ENCODE assay signal across 8 cellular contexts in the genomic region with DNA sequence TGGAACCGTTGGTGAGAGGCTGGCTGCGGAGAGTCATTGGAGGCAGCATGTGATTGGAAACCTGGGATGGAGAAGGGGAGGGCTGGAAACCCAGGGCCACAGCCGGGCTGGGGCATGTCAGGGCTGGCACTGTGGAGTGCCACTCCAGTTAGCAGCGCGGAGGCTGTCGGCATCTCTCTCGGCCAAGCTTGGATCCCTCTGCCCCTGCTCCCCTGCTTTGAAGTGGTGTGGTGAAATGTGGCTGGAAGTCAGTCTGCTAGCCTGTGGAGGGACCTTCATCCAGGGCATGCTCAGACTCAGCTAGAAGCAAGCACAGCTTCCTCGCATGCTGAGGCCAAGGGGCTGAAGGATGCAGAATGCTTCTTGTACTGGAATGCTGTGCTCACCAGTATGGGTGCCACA. TPM values are rescaled to one million over a fixed set of nuclear protein-coding genes. Genes with fewer than 3 reads are reported as not detected.
DNase-seq lines count a peak whose midpoint lies in the region; ATAC-seq and TF ChIP-seq lines count a peak whose summit lies in the region.

No MANE protein-coding gene starts in this region.

- H3K27ac ChIP-seq in epithelial cell of prostate: peak overlapping the region; percentile 97

- in situ Hi-C loops in Caki2 (cut with HindIII; ENCODE audit: low pct_unique_long_range_greater_than_20kb, low sequenced_read_pairs) (no loop called here), GM13976 (cut with MboI; ENCODE audit: low sequenced_read_pairs, unreplicated experiment) (no loop called here)

- no peak for ATAC-seq in GM19324 (IDR thresholded peaks at IDR 0.05; ENCODE audit: low FRiP score, unreplicated experiment)
- ATAC-seq in natural killer cell treated with Interleukin-12 subunit alpha and Interleukin-12 subunit beta and Interleukin-15 and Interleukin-18, amount 100 ng/mL, for 72 hours: no peak

- H3K27me3 Mint-ChIP-seq in natural killer cell treated with Interleukin-12 subunit alpha and Interleukin-12 subunit beta and Interleukin-15 and Interleukin-18, amount 100 ng/mL, for 72 hours: no peaks in the 10 kb centered on the region

- H3K27ac Mint-ChIP-seq in natural killer cell treated with Interleukin-12 subunit alpha and Interleukin-12 subunit beta and Interleukin-15 and Interleukin-18, amount 100 ng/mL, for 72 hours: peak overlapping the region in 1 of 2 donors; percentile 24

- H3K4me3 Mint-ChIP-seq in natural killer cell treated with Interleukin-12 subunit alpha and Interleukin-12 subunit beta and Interleukin-15 and Interleukin-18, amount 100 ng/mL, for 72 hours: no peak overlapping the region

- peaks cover 62% of the 10 kb centered on the region in 2 donors for H3K4me1 Mint-ChIP-seq in natural killer cell treated with Interleukin-12 subunit alpha and Interleukin-12 subunit beta and Interleukin-15 and Interleukin-18, amount 100 ng/mL, for 72 hours (ENCODE audit: low read depth in 2 of 2)

- DNase-seq in Caki2 (ENCODE audit: low read depth) (peak; percentile 70), NCI-H2171 (lab: John Stamatoyannopoulos, UW) (peak; percentile 65), epithelial cell of prostate (ENCODE audit: low read depth, low spot score) (peak; percentile 60), pons (ENCODE audit: low spot score) (peak; percentile 57), GM13976 (ENCODE audit: low spot score) (no peak)
- DNase-seq in activated effector memory CD4-positive, alpha-beta T cell treated with Interleukin-2 at 50 U/mL for 16 hours: no peak
- no peak for DNase-seq in natural killer cell treated with Interleukin-12 subunit alpha and Interleukin-12 subunit beta and Interleukin-15 and Interleukin-18, amount 100 ng/mL, for 72 hours (ENCODE audit: low spot score)

- no peaks in the 10 kb centered on the region for H3K36me3 Mint-ChIP-seq in natural killer cell treated with Interleukin-12 subunit alpha and Interleukin-12 subunit beta and Interleukin-15 and Interleukin-18, amount 100 ng/mL, for 72 hours

- no peaks in the 10 kb centered on the region for H3K9me3 Mint-ChIP-seq in natural killer cell treated with Interleukin-12 subunit alpha and Interleukin-12 subunit beta and Interleukin-15 and Interleukin-18, amount 100 ng/mL, for 72 hours

- no peak for TF ChIP-seq CTCF in GM13976 (IDR thresholded peaks at IDR 0.05; ENCODE audit: borderline replicate concordance, control extremely low read depth, extremely low read depth, insufficient read depth, missing control alignments)

RNA-seq across cellular contexts. Expression of a gene that starts 13.5 kb away (rescaled TPM):
- total RNA-seq in Caki2 (2014; rRNA removed; shearing (Covaris generic); ENCODE audit: low replicate concordance): 12.8 and 23.4 TPM in 2 replicates
- total RNA-seq in natural killer cell treated with Interleukin-12 subunit alpha and Interleukin-12 subunit beta and Interleukin-15 and Interleukin-18, amount 100 ng/mL, for 72 hours: 10 to 100 TPM; 10.4 to 12.5 TPM

Comparison
In these comparisons a context has a peak if more than half of its experiments do, and no peak if none do; other contexts are left out.
1. DNase-seq: peak in Caki2 (single experiment), NCI-H2171 (single experiment), epithelial cell of prostate (single experiment) and pons (single experiment); none in GM13976 (single experiment), activated effector memory CD4-positive, alpha-beta T cell treated with Interleukin-2 at 50 U/mL for 16 hours (single experiment) and natural killer cell treated with Interleukin-12 subunit alpha and Interleukin-12 subunit beta and Interleukin-15 and Interleukin-18, amount 100 ng/mL, for 72 hours (single experiment).